23 cellular contexts compared by ENCODE assay signal in genomic region chr3:142890592-142890991, GRCh38. TPM values are rescaled to one million over a fixed set of nuclear protein-coding genes. Genes with fewer than 3 reads are reported as not detected.
"Had no signal": no experiment of that assay in that cellular context is flagged by ENCODE, and none has a peak within 500 bp of the region (broad histone marks: within the 10 kb centered on the region; RNA-seq: fewer than 3 reads in every experiment).

No MANE protein-coding gene starts in this region.

- H3K27me3 ChIP-seq: ovary, right atrium auricular region, testis had no signal

- H3K9me3 Mint-ChIP-seq: stimulated activated naive CD8-positive, alpha-beta T cell treated with anti-CD3 and anti-CD28 coated beads, Interleukin-15, Interleukin-2, amounts not matched to agents 100 ng/mL and 50 ng/mL, for 24 hours had no signal

- H3K4me3 ChIP-seq: coronary artery, gastroesophageal sphincter, left lung, lower lobe of right lung, ovary, right atrium auricular region, smooth muscle cell, tibial nerve, upper lobe of right lung had no signal

- H3K27ac Mint-ChIP-seq: endodermal cell; immature natural killer cell; memory B cell; naive thymus-derived CD4-positive, alpha-beta T cell; stimulated activated memory B cell treated with anti-CD40 and anti-IgM and Interleukin-4, amounts not matched to agents 10 μg/mL and 1 μg/mL and 100 μg/mL, for 72 hours; stimulated activated naive CD8-positive, alpha-beta T cell treated with anti-CD3 and anti-CD28 coated beads, Interleukin-15, Interleukin-2, amounts not matched to agents 100 ng/mL and 50 ng/mL, for 24 hours had no signal

- H3K27ac ChIP-seq: left lung, lower lobe of right lung, ovary, testis, upper lobe of right lung had no signal

- H3K4me3 Mint-ChIP-seq: endodermal cell; immature natural killer cell; memory B cell; stimulated activated memory B cell treated with anti-CD40 and anti-IgM and Interleukin-4, amounts not matched to agents 10 μg/mL and 1 μg/mL and 100 μg/mL, for 72 hours; stimulated activated naive CD8-positive, alpha-beta T cell treated with anti-CD3 and anti-CD28 coated beads, Interleukin-15, Interleukin-2, amounts not matched to agents 100 ng/mL and 50 ng/mL, for 24 hours had no signal

- H3K36me3 ChIP-seq: gastroesophageal sphincter, left lung, lower lobe of right lung, ovary, right atrium auricular region, tibial nerve, upper lobe of right lung had no signal

- H3K9me3 ChIP-seq: gastroesophageal sphincter, left lung, lower lobe of right lung, ovary, right atrium auricular region, testis, tibial nerve, upper lobe of right lung had no signal

- ATAC-seq: esophagus mucosa; gastroesophageal sphincter; left lung; lower lobe of right lung; naive thymus-derived CD4-positive, alpha-beta T cell; stimulated activated memory B cell treated with anti-CD40 and anti-IgM and Interleukin-4, amounts not matched to agents 10 μg/mL and 1 μg/mL and 100 μg/mL, for 72 hours; upper lobe of right lung had no signal

- H3K36me3 Mint-ChIP-seq: immature natural killer cell; naive thymus-derived CD4-positive, alpha-beta T cell; stimulated activated memory B cell treated with anti-CD40 and anti-IgM and Interleukin-4, amounts not matched to agents 10 μg/mL and 1 μg/mL and 100 μg/mL, for 72 hours had no signal

- DNase-seq: central memory CD4-positive, alpha-beta T cell; effector CD4-positive, alpha-beta T cell; endodermal cell; foreskin fibroblast; glutamatergic neuron; immature natural killer cell; left lung; lower lobe of right lung; naive thymus-derived CD4-positive, alpha-beta T cell; ovary; stimulated activated CD4-positive, alpha-beta T cell treated with anti-CD3 and anti-CD28 coated beads, Interleukin-4, amount 100 ng/mL, for 24 hours; upper lobe of right lung had no signal

- H3K4me1 Mint-ChIP-seq: memory B cell had no signal

- H3K4me1 ChIP-seq: right atrium auricular region had no signal

RNA-seq across cellular contexts. Expression of gene PCOLCE2, which starts 1.7 kb away (rescaled TPM):
- total RNA-seq: mononuclear cell; naive thymus-derived CD4-positive, alpha-beta T cell had no signal
- polyA plus RNA-seq: immature natural killer cell; naive thymus-derived CD4-positive, alpha-beta T cell had no signal
